Comparison of ENCODE assay signal across 1 cellular context in the genomic region with DNA sequence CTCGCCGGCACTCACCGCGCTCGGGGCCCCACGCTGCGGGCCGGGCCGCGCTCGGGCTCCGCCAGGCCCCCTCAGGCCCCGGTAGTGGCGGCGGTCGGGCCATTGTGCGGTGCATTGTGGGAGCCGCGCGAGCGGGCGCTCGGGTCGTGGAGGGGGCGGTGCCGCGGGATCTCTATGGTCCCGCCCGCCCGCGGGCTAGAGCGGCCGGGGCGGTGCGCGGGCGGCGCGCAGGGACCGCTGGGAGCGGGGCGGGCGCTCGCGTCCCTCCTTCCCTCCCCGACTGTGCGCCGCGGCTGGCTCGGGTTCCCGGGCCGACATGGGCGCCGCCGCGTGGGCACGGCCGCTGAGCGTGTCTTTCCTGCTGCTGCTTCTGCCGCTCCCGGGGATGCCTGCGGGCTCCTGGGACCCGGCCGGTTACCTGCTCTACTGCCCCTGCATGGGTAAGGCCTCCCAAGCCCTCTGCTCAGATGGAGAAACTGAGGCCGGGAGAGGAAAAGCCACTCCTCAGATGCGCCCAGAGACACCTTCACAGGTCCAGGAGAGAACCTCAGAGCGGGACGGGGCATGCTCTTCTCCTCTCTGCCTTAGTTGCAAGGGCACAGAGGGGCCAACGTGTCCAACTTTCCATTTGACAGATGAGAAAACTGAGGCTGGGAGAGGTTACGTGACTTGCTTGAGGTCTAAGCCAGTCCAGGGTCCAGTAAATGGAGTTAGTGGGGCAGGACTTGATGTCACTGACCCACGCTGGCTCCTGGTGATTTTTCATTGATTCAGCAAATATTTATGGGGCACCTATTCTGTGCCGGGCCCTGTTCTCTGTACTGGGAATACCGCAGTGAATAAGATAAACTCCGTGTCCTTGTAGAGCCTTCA.
TF ChIP-seq lines count a peak whose summit lies in the region.

A gene with protein sequence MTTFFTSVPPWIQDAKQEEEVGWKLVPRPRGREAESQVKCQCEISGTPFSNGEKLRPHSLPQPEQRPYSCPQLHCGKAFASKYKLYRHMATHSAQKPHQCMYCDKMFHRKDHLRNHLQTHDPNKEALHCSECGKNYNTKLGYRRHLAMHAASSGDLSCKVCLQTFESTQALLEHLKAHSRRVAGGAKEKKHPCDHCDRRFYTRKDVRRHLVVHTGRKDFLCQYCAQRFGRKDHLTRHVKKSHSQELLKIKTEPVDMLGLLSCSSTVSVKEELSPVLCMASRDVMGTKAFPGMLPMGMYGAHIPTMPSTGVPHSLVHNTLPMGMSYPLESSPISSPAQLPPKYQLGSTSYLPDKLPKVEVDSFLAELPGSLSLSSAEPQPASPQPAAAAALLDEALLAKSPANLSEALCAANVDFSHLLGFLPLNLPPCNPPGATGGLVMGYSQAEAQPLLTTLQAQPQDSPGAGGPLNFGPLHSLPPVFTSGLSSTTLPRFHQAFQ (minus strand): TSS at position 118 of the 873 bp plus-strand sequence. CDS start 5,565 bp downstream, outside the sequence.
A gene (plus strand): TSS at position 255 of the 873 bp plus-strand sequence. CDS start 62 bp downstream, at position 317.

TF ChIP-seq in HepG2, 621 proteins besides CTCF, POLR2A, EP300 and RAD21 (continued from another document):
- TF ChIP-seq, protein P1, sequence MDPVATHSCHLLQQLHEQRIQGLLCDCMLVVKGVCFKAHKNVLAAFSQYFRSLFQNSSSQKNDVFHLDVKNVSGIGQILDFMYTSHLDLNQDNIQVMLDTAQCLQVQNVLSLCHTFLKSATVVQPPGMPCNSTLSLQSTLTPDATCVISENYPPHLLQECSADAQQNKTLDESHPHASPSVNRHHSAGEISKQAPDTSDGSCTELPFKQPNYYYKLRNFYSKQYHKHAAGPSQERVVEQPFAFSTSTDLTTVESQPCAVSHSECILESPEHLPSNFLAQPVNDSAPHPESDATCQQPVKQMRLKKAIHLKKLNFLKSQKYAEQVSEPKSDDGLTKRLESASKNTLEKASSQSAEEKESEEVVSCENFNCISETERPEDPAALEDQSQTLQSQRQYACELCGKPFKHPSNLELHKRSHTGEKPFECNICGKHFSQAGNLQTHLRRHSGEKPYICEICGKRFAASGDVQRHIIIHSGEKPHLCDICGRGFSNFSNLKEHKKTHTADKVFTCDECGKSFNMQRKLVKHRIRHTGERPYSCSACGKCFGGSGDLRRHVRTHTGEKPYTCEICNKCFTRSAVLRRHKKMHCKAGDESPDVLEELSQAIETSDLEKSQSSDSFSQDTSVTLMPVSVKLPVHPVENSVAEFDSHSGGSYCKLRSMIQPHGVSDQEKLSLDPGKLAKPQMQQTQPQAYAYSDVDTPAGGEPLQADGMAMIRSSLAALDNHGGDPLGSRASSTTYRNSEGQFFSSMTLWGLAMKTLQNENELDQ (CRISPR knock-in tag; IDR thresholded peaks at IDR 0.05; ENCODE audit: borderline replicate concordance), result no peak; the same call in 1 of the 2 replicates
- TF ChIP-seq, protein P2, sequence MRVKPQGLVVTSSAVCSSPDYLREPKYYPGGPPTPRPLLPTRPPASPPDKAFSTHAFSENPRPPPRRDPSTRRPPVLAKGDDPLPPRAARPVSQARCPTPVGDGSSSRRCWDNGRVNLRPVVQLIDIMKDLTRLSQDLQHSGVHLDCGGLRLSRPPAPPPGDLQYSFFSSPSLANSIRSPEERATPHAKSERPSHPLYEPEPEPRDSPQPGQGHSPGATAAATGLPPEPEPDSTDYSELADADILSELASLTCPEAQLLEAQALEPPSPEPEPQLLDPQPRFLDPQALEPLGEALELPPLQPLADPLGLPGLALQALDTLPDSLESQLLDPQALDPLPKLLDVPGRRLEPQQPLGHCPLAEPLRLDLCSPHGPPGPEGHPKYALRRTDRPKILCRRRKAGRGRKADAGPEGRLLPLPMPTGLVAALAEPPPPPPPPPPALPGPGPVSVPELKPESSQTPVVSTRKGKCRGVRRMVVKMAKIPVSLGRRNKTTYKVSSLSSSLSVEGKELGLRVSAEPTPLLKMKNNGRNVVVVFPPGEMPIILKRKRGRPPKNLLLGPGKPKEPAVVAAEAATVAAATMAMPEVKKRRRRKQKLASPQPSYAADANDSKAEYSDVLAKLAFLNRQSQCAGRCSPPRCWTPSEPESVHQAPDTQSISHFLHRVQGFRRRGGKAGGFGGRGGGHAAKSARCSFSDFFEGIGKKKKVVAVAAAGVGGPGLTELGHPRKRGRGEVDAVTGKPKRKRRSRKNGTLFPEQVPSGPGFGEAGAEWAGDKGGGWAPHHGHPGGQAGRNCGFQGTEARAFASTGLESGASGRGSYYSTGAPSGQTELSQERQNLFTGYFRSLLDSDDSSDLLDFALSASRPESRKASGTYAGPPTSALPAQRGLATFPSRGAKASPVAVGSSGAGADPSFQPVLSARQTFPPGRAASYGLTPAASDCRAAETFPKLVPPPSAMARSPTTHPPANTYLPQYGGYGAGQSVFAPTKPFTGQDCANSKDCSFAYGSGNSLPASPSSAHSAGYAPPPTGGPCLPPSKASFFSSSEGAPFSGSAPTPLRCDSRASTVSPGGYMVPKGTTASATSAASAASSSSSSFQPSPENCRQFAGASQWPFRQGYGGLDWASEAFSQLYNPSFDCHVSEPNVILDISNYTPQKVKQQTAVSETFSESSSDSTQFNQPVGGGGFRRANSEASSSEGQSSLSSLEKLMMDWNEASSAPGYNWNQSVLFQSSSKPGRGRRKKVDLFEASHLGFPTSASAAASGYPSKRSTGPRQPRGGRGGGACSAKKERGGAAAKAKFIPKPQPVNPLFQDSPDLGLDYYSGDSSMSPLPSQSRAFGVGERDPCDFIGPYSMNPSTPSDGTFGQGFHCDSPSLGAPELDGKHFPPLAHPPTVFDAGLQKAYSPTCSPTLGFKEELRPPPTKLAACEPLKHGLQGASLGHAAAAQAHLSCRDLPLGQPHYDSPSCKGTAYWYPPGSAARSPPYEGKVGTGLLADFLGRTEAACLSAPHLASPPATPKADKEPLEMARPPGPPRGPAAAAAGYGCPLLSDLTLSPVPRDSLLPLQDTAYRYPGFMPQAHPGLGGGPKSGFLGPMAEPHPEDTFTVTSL (CRISPR knock-in tag; IDR thresholded peaks at IDR 0.05; ENCODE audit: borderline replicate concordance), result no peak
- TF ChIP-seq GZF1 (CRISPR knock-in tag; IDR thresholded peaks at IDR 0.05) (0 out of 2 replicates have a peak, but pooled peaks have one; percentile 15), PCBP2 (optimal IDR thresholded peaks at IDR 0.05; ENCODE audit: low read depth, low read length, poor library complexity, severe bottlenecking) (no peak), HOXA7 (CRISPR knock-in tag; IDR thresholded peaks at IDR 0.05) (no peak)
- TF ChIP-seq, protein P3, sequence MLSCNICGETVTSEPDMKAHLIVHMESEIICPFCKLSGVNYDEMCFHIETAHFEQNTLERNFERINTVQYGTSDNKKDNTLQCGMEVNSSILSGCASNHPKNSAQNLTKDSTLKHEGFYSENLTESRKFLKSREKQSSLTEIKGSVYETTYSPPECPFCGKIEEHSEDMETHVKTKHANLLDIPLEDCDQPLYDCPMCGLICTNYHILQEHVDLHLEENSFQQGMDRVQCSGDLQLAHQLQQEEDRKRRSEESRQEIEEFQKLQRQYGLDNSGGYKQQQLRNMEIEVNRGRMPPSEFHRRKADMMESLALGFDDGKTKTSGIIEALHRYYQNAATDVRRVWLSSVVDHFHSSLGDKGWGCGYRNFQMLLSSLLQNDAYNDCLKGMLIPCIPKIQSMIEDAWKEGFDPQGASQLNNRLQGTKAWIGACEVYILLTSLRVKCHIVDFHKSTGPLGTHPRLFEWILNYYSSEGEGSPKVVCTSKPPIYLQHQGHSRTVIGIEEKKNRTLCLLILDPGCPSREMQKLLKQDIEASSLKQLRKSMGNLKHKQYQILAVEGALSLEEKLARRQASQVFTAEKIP (CRISPR knock-in tag; IDR thresholded peaks at IDR 0.05; ENCODE audit: borderline replicate concordance), result no peak
